ENCODE assay signal across 8 cellular contexts in the genomic region with DNA sequence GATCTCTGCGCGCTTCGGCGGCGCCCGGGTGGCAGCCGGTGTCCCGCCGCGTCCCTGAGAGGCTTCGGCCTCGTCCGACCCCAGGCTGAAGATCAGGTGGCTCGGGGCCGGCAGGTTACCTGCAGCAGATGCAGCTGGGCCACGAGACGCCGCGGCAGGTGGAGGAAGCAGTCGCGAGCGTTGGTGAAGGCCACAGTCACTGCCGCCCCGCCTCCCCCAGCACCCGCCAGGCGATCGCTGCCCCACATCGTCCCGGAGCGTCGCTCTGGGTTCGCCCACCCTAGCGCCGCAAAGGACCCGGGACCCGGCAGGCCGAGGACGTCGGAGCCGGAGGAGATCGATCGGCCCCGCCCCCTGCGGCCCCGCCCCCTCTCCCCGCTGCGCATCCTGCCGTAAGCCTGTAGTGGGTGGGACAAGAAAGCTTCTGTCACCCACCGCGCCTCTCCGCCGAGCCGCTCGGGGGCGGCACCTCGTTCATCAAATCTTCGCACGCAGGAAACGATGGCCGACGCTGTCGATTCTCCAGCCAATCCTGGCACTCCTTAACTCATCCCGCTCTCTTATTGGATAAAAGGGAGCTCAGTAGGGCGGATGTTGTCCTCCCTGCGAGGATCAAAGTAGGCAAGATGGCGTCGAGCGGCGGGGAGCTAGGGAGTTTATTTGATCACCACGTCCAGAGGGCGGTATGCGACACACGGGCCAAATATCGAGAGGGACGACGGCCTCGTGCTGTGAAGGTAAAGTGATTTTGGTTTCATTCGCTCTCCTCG. TPM values are rescaled to one million over a fixed set of nuclear protein-coding genes. Genes with fewer than 3 reads are reported as not detected.
DNase-seq lines count a peak whose midpoint lies in the region; ATAC-seq and TF ChIP-seq lines count a peak whose summit lies in the region.

PEX1 (minus strand) TSS at position 333 of the 770 bp plus-strand sequence; CDS start at position 248, 85 bp downstream.
RBM48 (plus strand) TSS at position 608 of the 770 bp plus-strand sequence; CDS start at position 627, 19 bp downstream.

- peak; percentile 93 for ATAC-seq in GM21619 (IDR thresholded peaks at IDR 0.05; ENCODE audit: unreplicated experiment)
- peak; percentile 94 for ATAC-seq in PC-3
- ATAC-seq in mucosa of descending colon: peak; percentile 98

- H3K9me2 ChIP-seq in PC-3 (replicated peaks; ENCODE audit: low read length): no peaks in the 10 kb centered on the region

- H3K4me1 ChIP-seq in PC-3 (ENCODE audit: insufficient read depth, low read length) (peaks cover 17% of the 10 kb centered on the region), mucosa of descending colon (ENCODE audit: low read depth) (peaks cover 9% of the 10 kb centered on the region)

- no peaks in the 10 kb centered on the region for H4K20me1 ChIP-seq in PC-3 (ENCODE audit: low read length)

- H3K27me3 ChIP-seq in PC-3 (ENCODE audit: low read length): no peaks in the 10 kb centered on the region

- DNase-seq in DMS53 treated with DMSO at 0.1 percent for 48 hours (lab: John Stamatoyannopoulos, UW; ENCODE audit: unreplicated experiment): peak; percentile 100
- DNase-seq in Jurkat, Clone E6-1 (ENCODE audit: low read depth, low spot score): peak; percentile 99
- peak; percentile 98 for DNase-seq in PC-3
- DNase-seq in activated T-cell treated with anti-CD3 and anti-CD28 coated beads for 48 hours (ENCODE audit: low read depth): peak; percentile 92
- peak; percentile 97 for DNase-seq in epithelial cell of prostate (ENCODE audit: low read depth, low spot score)
- DNase-seq in mucosa of descending colon: peak; percentile 96 to 98 (median 97)
- peak; percentile 93 for DNase-seq in stimulated activated CD8-positive, alpha-beta memory T cell treated with anti-CD3 and anti-CD28 coated beads, Interleukin-4, amount 100 ng/mL, for 24 hours (ENCODE audit: low read depth)

- H3K27ac ChIP-seq in PC-3 (ENCODE audit: low read length): peak within 1 kb of the TSS; percentile 12
- peak within 1 kb of the TSS; percentile 61 for H3K27ac ChIP-seq in epithelial cell of prostate

- peak within 1 kb of the TSS; percentile 79 for H3K4me3 ChIP-seq in Jurkat, Clone E6-1 (ENCODE audit: low read length)
- H3K4me3 ChIP-seq in PC-3 (ENCODE audit: low read length) (peak within 1 kb of the TSS; percentile 84), mucosa of descending colon (peak within 1 kb of the TSS; percentile 88)

- peaks cover 46% of the 10 kb centered on the region for H3K79me2 ChIP-seq in PC-3 (ENCODE audit: low read length)

- intact Hi-C loops in PC-3 (cut with micrococcal nuclease): loop anchor here (5.0 kb wide), 1 partner anchor 69 kb away; no protein-coding TSS in a partner anchor
- intact Hi-C loops in mucosa of descending colon (cut with DNase I, micrococcal nuclease): no loop called here

- CTCF ChIA-PET in PC-3 (lab: Charles Lee): interaction anchor here (0.5 to 1.2 kb wide), 15 partner anchors 14 to 1820 kb away, joined by 3 to 9 read pairs (median 5); partner anchors contain the start of gene GATAD1

- peak within 1 kb of the TSS; percentile 97 for H2AFZ ChIP-seq in PC-3 (ENCODE audit: low read length)

- H3K9me3 ChIP-seq in PC-3 (ENCODE audit: low read length) (no peaks in the 10 kb centered on the region), mucosa of descending colon (no peaks in the 10 kb centered on the region)

- no peaks in the 10 kb centered on the region for H3F3A ChIP-seq in PC-3 (ENCODE audit: low read length, unreplicated experiment)

- H3K9ac ChIP-seq in PC-3 (ENCODE audit: low read length): peak within 1 kb of the TSS; percentile 87

- POLR2A ChIA-PET in PC-3 (lab: Charles Lee; ENCODE audit: unreplicated experiment): interaction anchor here (0.5 to 1.1 kb wide), 14 partner anchors 21 to 854 kb away, joined by 3 to 26 read pairs (median 5); partner anchors contain the start of genes ANKIB1, FAM133B, KRIT1 and MTERF1

- TF ChIP-seq CTCF in PC-3 (conservative IDR thresholded peaks at IDR 0.05; ENCODE audit: low read depth, low read length) (peak; percentile 65), mucosa of descending colon (IDR thresholded peaks at IDR 0.05) (peak; percentile 67)

- H3K4me2 ChIP-seq in PC-3 (ENCODE audit: low read length): peak within 1 kb of the TSS; percentile 93

- H3K36me3 ChIP-seq in PC-3 (ENCODE audit: low read depth, low read length): peaks cover 20% of the 10 kb centered on the region
- H3K36me3 ChIP-seq in mucosa of descending colon (ENCODE audit: low read depth): no peaks in the 10 kb centered on the region

- BruUV-seq in PC-3 (replicated peaks; lab: Mats Ljungman, UMichigan): no TSS peak

RNA-seq across cellular contexts. Expression of gene PEX1, which starts in this region (rescaled TPM):
- 16.6 TPM for polyA plus RNA-seq in Jurkat, Clone E6-1 (2012; ENCODE audit: insufficient read depth, insufficient read length)
- total RNA-seq in PC-3 (2014; rRNA removed) (6.2 and 8.5 TPM in 2 replicates), mucosa of descending colon (10 to 100 TPM; 17.4 to 21.5 (median 20.4) TPM)

RNA-seq across cellular contexts. Expression of gene RBM48, which starts in this region (rescaled TPM):
- 12.8 TPM for polyA plus RNA-seq in Jurkat, Clone E6-1 (2012; ENCODE audit: insufficient read depth, insufficient read length)
- total RNA-seq in PC-3 (2014; rRNA removed) (5.7 and 8.2 TPM in 2 replicates), mucosa of descending colon (10 to 100 TPM in 2 of 3 donors, 1 to 10 TPM in 1; 8.7 to 12.9 (median 12.3) TPM)

Comparison
In these comparisons a context has a peak if more than half of its experiments do, and no peak if none do; other contexts are left out.
1. Peak in every context shown above with its lines: DNase-seq, ATAC-seq, H3K4me3 ChIP-seq and H3K27ac ChIP-seq.